ENCODE assay signal across 14 cellular contexts in genomic region chr1:63873751-63874150, GRCh38.
A peak's percentile ranks its signal among the peaks of the same experiment; 100 is the strongest.
DNase-seq lines count a peak whose midpoint lies in the region; ATAC-seq and TF ChIP-seq lines count a peak whose summit lies in the region.
"Had no signal": no experiment of that assay in that cellular context is flagged by ENCODE, and none has a peak within 500 bp of the region (broad histone marks: within the 10 kb centered on the region; RNA-seq: fewer than 3 reads in every experiment).

No MANE protein-coding gene starts in this region.

- ATAC-seq in RWPE2 (ENCODE audit: low read depth), result no peak
- ATAC-seq in HG03175 (IDR thresholded peaks at IDR 0.05; ENCODE audit: unreplicated experiment), result no peak

- H3K27ac ChIP-seq in RWPE2 (ENCODE audit: poor library complexity, severe bottlenecking), result peak overlapping the region; percentile 75
- H3K27ac ChIP-seq: thyroid gland had no signal

- no peaks in the 10 kb centered on the region for H3K36me3 ChIP-seq in RWPE2 (ENCODE audit: low read depth)
- H3K36me3 ChIP-seq: BE2C, thyroid gland had no signal

- no peaks in the 10 kb centered on the region for H3K9me3 ChIP-seq in RWPE2 (ENCODE audit: severe bottlenecking)
- H3K9me3 ChIP-seq: BE2C, thyroid gland had no signal

- no peaks in the 10 kb centered on the region for H3K27me3 ChIP-seq in RWPE2 (ENCODE audit: insufficient read depth, poor library complexity, severe bottlenecking)
- H3K27me3 ChIP-seq: BE2C, thyroid gland had no signal

- no peak overlapping the region for H3K4me3 ChIP-seq in RWPE2 (ENCODE audit: severe bottlenecking)
- no peak overlapping the region for H3K4me3 ChIP-seq in fibroblast of villous mesenchyme (ENCODE audit: low read depth, low read length)
- H3K4me3 ChIP-seq in skeletal muscle cell (ENCODE audit: low read depth, low read length), result no peak overlapping the region
- H3K4me3 ChIP-seq: thyroid gland had no signal

- TF ChIP-seq CTCF in RWPE2 (IDR thresholded peaks at IDR 0.05; ENCODE audit: poor library complexity, severe bottlenecking) (no peak), fibroblast of villous mesenchyme (IDR thresholded peaks at IDR 0.05; ENCODE audit: insufficient read depth, low read depth, low read length) (no peak)

- peaks cover 32% of the 10 kb centered on the region for H3K4me1 ChIP-seq in RWPE2 (ENCODE audit: insufficient read depth, poor library complexity, severe bottlenecking)
- H3K4me1 ChIP-seq: BE2C had no signal

- DNase-seq in EH (ENCODE audit: low read depth) (peak; percentile 57), RWPE2 (ENCODE audit: low spot score) (no peak), fibroblast of villous mesenchyme (ENCODE audit: low read depth) (peak; percentile 81), skeletal muscle cell (ENCODE audit: low read depth) (peak; percentile 32), germinal center (ENCODE audit: low spot score) (no peak), AG08396 (ENCODE audit: low spot score) (no peak)
- DNase-seq in activated CD8-positive, alpha-beta memory T cell treated with anti-CD3 and anti-CD28 coated beads, Interleukin-2, amount 50 U/mL, for 4 hours, result no peak
- DNase-seq: activated CD4-positive, alpha-beta T cell treated with anti-CD3 and anti-CD28 coated beads for 1 hour; BE2C; NCI-H1105; SHP77 treated with DMSO at 0.1 percent for 48 hours; stimulated activated CD4-positive, alpha-beta T cell treated with anti-CD3 and anti-CD28 coated beads, Interleukin-1b, Interleukin-23, amount 100 ng/mL, for 48 hours; thyroid gland had no signal

Comparison
In these comparisons a context has a peak if more than half of its experiments do, and no peak if none do; other contexts are left out.
1. DNase-seq: peak in EH (single experiment), fibroblast of villous mesenchyme (single experiment) and skeletal muscle cell (single experiment); none in RWPE2 (single experiment), activated CD8-positive, alpha-beta memory T cell treated with anti-CD3 and anti-CD28 coated beads, Interleukin-2, amount 50 U/mL, for 4 hours (single experiment), germinal center (single experiment) and AG08396 (single experiment).